In genomic region chr2:128628206-128628605, GRCh38 we compare ENCODE assay signal across 15 cellular contexts.
"Had no signal": no experiment of that assay in that cellular context is flagged by ENCODE, and none has a peak within 500 bp of the region (broad histone marks: within the 10 kb centered on the region; RNA-seq: fewer than 3 reads in every experiment).

No MANE protein-coding gene starts in this region.

- ATAC-seq: activated T-cell treated with anti-CD3 and anti-CD28 coated beads, Interleukin-2, amount 50 U/mL, for 4 hours; foreskin keratinocyte; left lobe of liver; SK-N-SH treated with all-trans-retinoic acid at 6 μM for 48 hours had no signal

- H3K27me3 ChIP-seq: foreskin keratinocyte, ovary, tibial nerve had no signal

- H3K4me1 ChIP-seq: foreskin keratinocyte had no signal

- H3K4me3 Mint-ChIP-seq: activated CD4-positive, alpha-beta T cell treated with anti-CD3 and anti-CD28 coated beads, Interleukin-2, amount 10 ng/mL, durations not matched to agents 7 days and 5 days; activated T-cell treated with anti-CD3 and anti-CD28 coated beads, Interleukin-2, amount 50 U/mL, for 4 hours; dendritic cell treated with granulocyte-macrophage colony-stimulating factor and Interleukin-4, amounts not matched to agents 40 ng/mL and 50 ng/mL, for 4 days; nephron progenitor cell had no signal

- H3K27ac ChIP-seq: cardiac muscle cell, foreskin keratinocyte, ovary, skin epidermis, tibial nerve had no signal

- H3K4me3 ChIP-seq: cardiac muscle cell, ovary, skin epidermis, tibial nerve had no signal

- H3K9me3 Mint-ChIP-seq: activated CD4-positive, alpha-beta T cell treated with anti-CD3 and anti-CD28 coated beads, Interleukin-2, amount 10 ng/mL, durations not matched to agents 7 days and 5 days; activated T-cell treated with anti-CD3 and anti-CD28 coated beads, Interleukin-2, amount 50 U/mL, for 4 hours; dendritic cell treated with granulocyte-macrophage colony-stimulating factor and Interleukin-4, amounts not matched to agents 40 ng/mL and 50 ng/mL, for 4 days; nephron progenitor cell had no signal

- H3K36me3 ChIP-seq: cardiac muscle cell, ovary, tibial nerve had no signal

- H3K27ac Mint-ChIP-seq: activated CD4-positive, alpha-beta T cell treated with anti-CD3 and anti-CD28 coated beads, Interleukin-2, amount 10 ng/mL, durations not matched to agents 7 days and 5 days; dendritic cell treated with granulocyte-macrophage colony-stimulating factor and Interleukin-4, amounts not matched to agents 40 ng/mL and 50 ng/mL, for 4 days; nephron progenitor cell had no signal

- H3K9me3 ChIP-seq: ovary, tibial nerve had no signal

- DNase-seq: activated CD4-positive, alpha-beta T cell treated with anti-CD3 and anti-CD28 coated beads, Interleukin-2, amount 10 ng/mL, durations not matched to agents 7 days and 5 days; activated CD8-positive, alpha-beta memory T cell treated with anti-CD3 and anti-CD28 coated beads for 24 hours; activated T-cell treated with anti-CD3 and anti-CD28 coated beads, Interleukin-2, amount 50 U/mL, for 4 hours; foreskin keratinocyte; mesendoderm; nephron progenitor cell; SHP77 had no signal

- FAIRE-seq: endometrium had no signal
